8 cellular contexts compared by ENCODE assay signal in the genomic region with DNA sequence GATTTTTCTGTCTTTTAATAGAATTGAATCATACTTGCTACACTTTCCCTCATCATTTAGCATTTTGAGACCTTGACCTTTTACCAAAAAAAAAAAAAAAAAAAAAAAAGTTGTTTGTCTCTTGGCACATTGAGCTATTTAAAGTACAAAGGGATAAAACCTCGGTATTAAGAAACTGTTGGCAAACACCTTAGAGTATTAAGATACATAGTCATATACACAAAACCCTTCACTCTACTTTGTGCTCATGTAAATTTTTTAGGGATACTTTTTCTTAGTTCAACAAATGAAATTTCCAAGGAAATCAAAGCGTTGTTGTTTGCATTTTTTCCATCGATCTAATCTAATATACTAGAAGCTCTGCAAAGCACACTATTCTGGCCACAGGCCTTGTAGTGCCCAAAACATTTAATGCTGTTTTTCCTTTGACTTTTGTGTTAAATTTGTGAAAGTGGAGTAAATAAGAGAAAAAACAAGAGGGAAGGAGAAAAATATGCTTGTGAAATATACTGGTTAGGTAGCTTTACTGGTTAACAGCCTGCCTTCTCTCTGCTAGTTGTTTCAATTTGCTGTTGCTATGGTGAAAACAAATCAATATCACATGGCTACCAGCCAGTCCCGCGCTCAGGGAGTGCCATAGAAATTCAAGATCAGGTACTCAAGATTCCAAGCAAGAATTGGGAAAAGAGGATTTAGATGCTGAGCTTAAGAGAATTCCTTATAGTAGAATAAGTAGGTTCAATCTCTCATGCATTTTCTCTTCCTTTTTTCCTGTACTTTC. TPM values are rescaled to one million over a fixed set of nuclear protein-coding genes. Genes with fewer than 3 reads are reported as not detected.
DNase-seq lines count a peak whose midpoint lies in the region; ATAC-seq, FAIRE-seq and TF ChIP-seq lines count a peak whose summit lies in the region.

No MANE protein-coding gene starts in this region.

- CTCF ChIA-PET in SK-N-SH (lab: Yijun Ruan, JAX) = interaction anchor here (0.9 to 8.6 kb wide), 8 partner anchors 9 to 135 kb away, joined by 3 to 80 read pairs (median 5); no protein-coding TSS in a partner anchor
- CTCF ChIA-PET in naive thymus-derived CD4-positive, alpha-beta T cell (lab: Charles Lee) = interaction anchor here (0.6 to 1.4 kb wide), 6 partner anchors 9 to 1481 kb away, joined by 3 to 5 read pairs (median 3); no protein-coding TSS in a partner anchor

- peak overlapping the region; percentile 95 to 97 for H3K27ac ChIP-seq in SK-N-SH (ENCODE audit: low read depth in 2 of 2, low read length in 1 of 2)
- peak overlapping the region; percentile 81 for H3K27ac ChIP-seq in naive thymus-derived CD4-positive, alpha-beta T cell (ENCODE audit: low read depth, low read length)

- no peaks in the 10 kb centered on the region for H3K9me3 Mint-ChIP-seq in naive thymus-derived CD4-positive, alpha-beta T cell

- peaks cover 14 to 18% of the 10 kb centered on the region in 2 experiments for H3K36me3 ChIP-seq in SK-N-SH (replicated peaks in 1 of 2; ENCODE audit: control insufficient read depth in 1 of 2, insufficient read depth in 2 of 2, low read length in 1 of 2)
- H3K36me3 ChIP-seq in naive thymus-derived CD4-positive, alpha-beta T cell (ENCODE audit: control insufficient read depth in 2 of 3, insufficient read depth in 3 of 3, low read length in 3 of 3) = no peaks in the 10 kb centered on the region

- no peak overlapping the region for H2AFZ ChIP-seq in SK-N-SH (ENCODE audit: low read depth)

- peaks cover 32% of the 10 kb centered on the region for H3F3A ChIP-seq in SK-N-SH (replicated peaks; ENCODE audit: insufficient read depth)

- no peak for TF ChIP-seq POLR2A in H54 (IDR thresholded peaks at IDR 0.05; ENCODE audit: low read depth, low read length)

- DNase-seq in AG10803 (ENCODE audit: low read depth) = peak; percentile 68
- DNase-seq in H54 (ENCODE audit: insufficient read length, low spot score) = no peak
- DNase-seq in SK-N-SH = no peak
- peak; percentile 29 for DNase-seq in effector CD4-positive, alpha-beta T cell
- peak in 7 of 9 donors; percentile 18 to 64 (median 53) for DNase-seq in naive thymus-derived CD4-positive, alpha-beta T cell

- peaks cover 5% of the 10 kb centered on the region; the same call in 1 of the 2 replicates for H4K20me1 ChIP-seq in SK-N-SH (ENCODE audit: insufficient read depth)

- H3K79me2 ChIP-seq in SK-N-SH (ENCODE audit: insufficient read depth) = peaks cover 83% of the 10 kb centered on the region

- no peaks in the 10 kb centered on the region for H3K9me2 ChIP-seq in SK-N-SH

- POLR2A ChIA-PET in SK-N-SH (lab: Yijun Ruan, JAX) = interaction anchor here (1.0 to 1.1 kb wide), 2 partner anchors 9 to 69 kb away, joined by 3 read pairs; no protein-coding TSS in a partner anchor
- POLR2A ChIA-PET in naive thymus-derived CD4-positive, alpha-beta T cell (lab: Charles Lee) = interaction anchor here (0.6 to 5.1 kb wide), 6 partner anchors 9 to 210 kb away, joined by 3 to 39 read pairs (median 10); partner anchors contain the start of gene RAP2A

- H3K4me2 ChIP-seq in SK-N-SH = peak overlapping the region; percentile 81

- peak; percentile 24 for ATAC-seq in naive thymus-derived CD4-positive, alpha-beta T cell
- no peak for ATAC-seq in HG03139 (IDR thresholded peaks at IDR 0.05; ENCODE audit: unreplicated experiment)
- ATAC-seq in HG03280 (IDR thresholded peaks at IDR 0.05; ENCODE audit: unreplicated experiment) = no peak
- ATAC-seq in GM19397 (IDR thresholded peaks at IDR 0.05; ENCODE audit: unreplicated experiment) = no peak

- H3K4me3 ChIP-seq in AG10803 (ENCODE audit: low read length) = peak overlapping the region; percentile 82
- peak overlapping the region; percentile 75 to 77 for H3K4me3 ChIP-seq in SK-N-SH (ENCODE audit: low read depth in 2 of 2, low read length in 1 of 2)
- H3K4me3 ChIP-seq in naive thymus-derived CD4-positive, alpha-beta T cell (ENCODE audit: low read length) = peak overlapping the region; percentile 80

- whole genome bisulfite sequencing in SK-N-SH (ENCODE audit: low lambda C conversion rate) = 26% methylated on average over 5 of the region's 5 CpGs

- no peaks in the 10 kb centered on the region for H3K27me3 Mint-ChIP-seq in naive thymus-derived CD4-positive, alpha-beta T cell

- H3K9me3 ChIP-seq in SK-N-SH = no peaks in the 10 kb centered on the region
- H3K9me3 ChIP-seq in naive thymus-derived CD4-positive, alpha-beta T cell (ENCODE audit: control insufficient read depth in 2 of 3, low read length in 3 of 3) = no peaks in the 10 kb centered on the region

- H3K27me3 ChIP-seq in SK-N-SH (ENCODE audit: insufficient read depth) = no peaks in the 10 kb centered on the region
- H3K27me3 ChIP-seq in naive thymus-derived CD4-positive, alpha-beta T cell (ENCODE audit: control insufficient read depth in 2 of 2, insufficient read depth in 2 of 2, low read length in 2 of 2) = no peaks in the 10 kb centered on the region

- peaks cover 38 to 76% (median 59%) of the 10 kb centered on the region in 7 donors for H3K4me1 Mint-ChIP-seq in naive thymus-derived CD4-positive, alpha-beta T cell

- peaks cover 0 to 6% (median 5%) of the 10 kb centered on the region in 5 donors for H3K36me3 Mint-ChIP-seq in naive thymus-derived CD4-positive, alpha-beta T cell

- H3K27ac Mint-ChIP-seq in naive thymus-derived CD4-positive, alpha-beta T cell = peak overlapping the region; percentile 80 to 98 (median 94)

- TF ChIP-seq CTCF in AG10803 (conservative IDR thresholded peaks at IDR 0.05; ENCODE audit: low read length) = no peak
- no peak for TF ChIP-seq CTCF in SK-N-SH (IDR thresholded peaks at IDR 0.05)

- no peak for TF ChIP-seq RAD21 in SK-N-SH (IDR thresholded peaks at IDR 0.05; ENCODE audit: low read length)

- peak; percentile 65 for FAIRE-seq in H54 (lab: Jason Lieb, UNC)

- TF ChIP-seq EP300 in SK-N-SH (IDR thresholded peaks at IDR 0.05; ENCODE audit: borderline replicate concordance in 1 of 2, low read depth in 1 of 2, low read length in 1 of 2) = no peak

- H3K4me1 ChIP-seq in SK-N-SH (ENCODE audit: control insufficient read depth in 1 of 2, insufficient read depth in 2 of 2, low read depth in 1 of 2, low read length in 1 of 2) = peaks cover 30 to 32% of the 10 kb centered on the region in 2 experiments
- peaks cover 43 to 44% of the 10 kb centered on the region in 2 donors for H3K4me1 ChIP-seq in naive thymus-derived CD4-positive, alpha-beta T cell (ENCODE audit: control insufficient read depth in 2 of 2, insufficient read depth in 2 of 2, low read length in 2 of 2)

- intact Hi-C loops in naive thymus-derived CD4-positive, alpha-beta T cell (cut with micrococcal nuclease) = loop anchor here (2.0 to 10.0 kb wide), 9 partner anchors 14 to 1547 kb away; partner anchors contain the start of genes DNAJC3 (in 1 of the 2) and STK24 (in 1 of the 2)

- peak overlapping the region; percentile 98 for H3K9ac ChIP-seq in SK-N-SH

- H3K4me3 Mint-ChIP-seq in naive thymus-derived CD4-positive, alpha-beta T cell = peak overlapping the region; percentile 88 to 96 (median 95)

TF ChIP-seq in SK-N-SH, 30 proteins besides CTCF, POLR2A, EP300 and RAD21:
- no peak for TF ChIP-seq FOXM1 (IDR thresholded peaks at IDR 0.05; ENCODE audit: low read depth)
- TF ChIP-seq, protein P1, sequence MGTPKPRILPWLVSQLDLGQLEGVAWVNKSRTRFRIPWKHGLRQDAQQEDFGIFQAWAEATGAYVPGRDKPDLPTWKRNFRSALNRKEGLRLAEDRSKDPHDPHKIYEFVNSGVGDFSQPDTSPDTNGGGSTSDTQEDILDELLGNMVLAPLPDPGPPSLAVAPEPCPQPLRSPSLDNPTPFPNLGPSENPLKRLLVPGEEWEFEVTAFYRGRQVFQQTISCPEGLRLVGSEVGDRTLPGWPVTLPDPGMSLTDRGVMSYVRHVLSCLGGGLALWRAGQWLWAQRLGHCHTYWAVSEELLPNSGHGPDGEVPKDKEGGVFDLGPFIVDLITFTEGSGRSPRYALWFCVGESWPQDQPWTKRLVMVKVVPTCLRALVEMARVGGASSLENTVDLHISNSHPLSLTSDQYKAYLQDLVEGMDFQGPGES (IDR thresholded peaks at IDR 0.05; ENCODE audit: low read depth, low read length) = no peak
- TF ChIP-seq ELF1 (IDR thresholded peaks at IDR 0.05) = no peak
- no peak for TF ChIP-seq FOXJ3 (CRISPR knock-in tag; IDR thresholded peaks at IDR 0.05)

RNA-seq across cellular contexts. Expression of gene MBNL2, which starts 2.6 kb away (rescaled TPM):
- polyA plus RNA-seq in SK-N-SH (2012; rRNA removed) = 24.5 and 27.9 TPM in 2 replicates
- polyA plus RNA-seq in SK-N-SH (2012; cell fraction: cytosol; rRNA removed) = 38.4 and 46.6 TPM in 2 replicates
- polyA plus RNA-seq in SK-N-SH (2012; cell fraction: nucleus; rRNA removed) = 21.4 and 39.6 TPM in 2 replicates
- 10 to 100 TPM; 13.4 to 28.6 (median 24.6) TPM for total RNA-seq in naive thymus-derived CD4-positive, alpha-beta T cell
- 10 to 100 TPM; 15.1 to 15.4 TPM for polyA plus RNA-seq in naive thymus-derived CD4-positive, alpha-beta T cell

Comparison
In these comparisons a context has a peak if more than half of its experiments do, and no peak if none do; other contexts are left out.
1. DNase-seq: peak in AG10803 (single experiment), effector CD4-positive, alpha-beta T cell (single experiment) and naive thymus-derived CD4-positive, alpha-beta T cell (7 of 9); none in H54 (single experiment) and SK-N-SH (single experiment).
2. Peak in every context shown above with its lines, with median percentiles within 50 percentile points of each other: H3K4me3 ChIP-seq.